In the genomic region with DNA sequence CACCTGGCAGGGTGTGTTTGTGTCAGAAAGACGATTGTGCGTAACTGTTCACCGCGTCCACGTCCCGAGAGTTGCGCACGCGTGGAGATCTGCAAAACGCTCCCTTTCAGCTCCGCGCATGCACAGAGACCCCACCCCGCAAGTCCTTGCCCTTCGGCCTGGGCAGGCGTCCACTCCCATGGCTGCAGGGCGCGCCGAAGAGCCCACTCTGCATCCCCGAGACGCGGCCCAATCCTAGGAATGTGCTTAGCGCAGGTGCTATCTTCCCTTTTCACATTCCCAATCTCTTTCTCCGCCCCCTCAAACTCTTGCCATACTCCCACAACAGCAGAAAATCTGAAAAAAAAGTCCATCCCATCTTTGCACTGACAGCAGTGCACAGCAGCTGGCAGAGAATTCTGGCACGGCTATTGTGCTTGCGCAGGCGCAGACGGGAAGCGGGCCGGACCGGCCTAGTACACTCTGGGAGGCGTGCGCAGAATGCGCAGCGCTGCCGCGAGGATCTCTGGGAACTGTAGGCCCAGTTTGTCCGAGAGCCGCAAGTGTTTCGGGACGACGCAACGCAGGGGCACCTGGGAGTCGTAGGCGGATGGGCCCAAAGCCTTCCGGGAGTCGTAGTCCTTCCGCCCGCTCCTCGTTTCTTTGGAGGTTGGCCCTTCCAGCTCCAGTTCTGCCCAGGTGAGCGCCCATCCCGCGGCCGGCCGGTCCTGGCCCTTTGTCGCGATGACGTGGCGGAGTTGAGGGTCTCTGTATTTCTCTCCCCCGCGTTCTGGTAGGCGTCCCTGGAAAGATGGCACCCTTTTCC, we compare ENCODE assay signal across 8 cellular contexts.
DNase-seq lines count a peak whose midpoint lies in the region; ATAC-seq, FAIRE-seq and TF ChIP-seq lines count a peak whose summit lies in the region.

No MANE protein-coding gene starts in this region.

- 0 out of 2 replicates have a peak, but pooled peaks have one; percentile 11 for TF ChIP-seq POLR2A in H54 (IDR thresholded peaks at IDR 0.05; ENCODE audit: low read depth, low read length)

- no peaks in the 10 kb centered on the region for H3K9me2 ChIP-seq in Loucy (replicated peaks; ENCODE audit: low read depth, low read length)

- peak overlapping the region; percentile 84 for H3K4me3 ChIP-seq in Loucy (ENCODE audit: low read length, poor library complexity, severe bottlenecking)

- DNase-seq in EH (ENCODE audit: low read depth) (peak; percentile 97), H54 (ENCODE audit: insufficient read length, low spot score) (peak; percentile 86), SHP77 (lab: John Stamatoyannopoulos, UW) (peak; percentile 94 to 96), activated gamma-delta T cell (lab: John Stamatoyannopoulos, UW) (peak; percentile 93), fibroblast of the conjunctiva (ENCODE audit: low read depth) (peak; percentile 94)
- DNase-seq in stimulated activated naive CD8-positive, alpha-beta T cell treated with anti-CD3 and anti-CD28 coated beads, Interleukin-15, Interleukin-2, amounts not matched to agents 100 U/mL and 50 U/mL, for 24 hours = peak; percentile 96

- H4K20me1 ChIP-seq in Loucy (ENCODE audit: insufficient read depth, low read length, poor library complexity, severe bottlenecking) = no peaks in the 10 kb centered on the region

- no peaks in the 10 kb centered on the region for H3F3A ChIP-seq in Loucy (ENCODE audit: low read depth)

- peak; percentile 93 for FAIRE-seq in H54 (lab: Jason Lieb, UNC)

- peak overlapping the region; percentile 90 for H2AFZ ChIP-seq in Loucy (ENCODE audit: low read length)

- H3K9me3 Mint-ChIP-seq in nephron = peaks cover 5% of the 10 kb centered on the region

- TF ChIP-seq CTCF in Loucy (conservative IDR thresholded peaks at IDR 0.05; ENCODE audit: low read length) = no peak
- TF ChIP-seq CTCF in nephron (IDR thresholded peaks at IDR 0.05; ENCODE audit: unreplicated experiment in 3 of 3) = no peak

- no peaks in the 10 kb centered on the region for H3K36me3 ChIP-seq in Loucy (ENCODE audit: insufficient read depth, low read length)

- peak overlapping the region; percentile 82 for H3K9ac ChIP-seq in Loucy (ENCODE audit: low read depth, low read length, poor library complexity, severe bottlenecking)

- H3K4me1 Mint-ChIP-seq in nephron = peaks cover 11% of the 10 kb centered on the region

- peak overlapping the region; percentile 56 to 74 (median 73) for H3K27ac Mint-ChIP-seq in nephron

- peaks cover 3% of the 10 kb centered on the region for H3K4me1 ChIP-seq in Loucy (ENCODE audit: insufficient read depth, low read length, poor library complexity, severe bottlenecking)

- peak overlapping the region; percentile 89 for H3K4me2 ChIP-seq in Loucy (ENCODE audit: low read depth, low read length, poor library complexity, severe bottlenecking)

- no peaks in the 10 kb centered on the region for H3K27me3 ChIP-seq in Loucy (ENCODE audit: insufficient read depth, low read length, poor library complexity, severe bottlenecking)

- peak overlapping the region; percentile 82 to 88 (median 88) for H3K4me3 Mint-ChIP-seq in nephron

- H3K27me3 Mint-ChIP-seq in nephron (ENCODE audit: low read depth) = peaks cover 6% of the 10 kb centered on the region

- peaks cover 16% of the 10 kb centered on the region for H3K36me3 Mint-ChIP-seq in nephron (ENCODE audit: low read depth)

- ATAC-seq in stimulated activated naive CD8-positive, alpha-beta T cell treated with anti-CD3 and anti-CD28 coated beads, Interleukin-15, Interleukin-2, amounts not matched to agents 100 U/mL and 50 U/mL, for 24 hours = peak; percentile 100

- H3K9me3 ChIP-seq in Loucy (ENCODE audit: insufficient read depth, low read depth, low read length) = no peaks in the 10 kb centered on the region

- no peaks in the 10 kb centered on the region for H3K79me2 ChIP-seq in Loucy (ENCODE audit: insufficient read depth, low read length)

Comparison
In these comparisons a context has a peak if more than half of its experiments do, and no peak if none do; other contexts are left out.
1. Peak in every context shown above with its lines: DNase-seq, ATAC-seq and H3K4me3 ChIP-seq.